ENCODE assay signal across 8 cellular contexts in genomic region chr15:72231847-72232461, GRCh38. TPM values are rescaled to one million over a fixed set of nuclear protein-coding genes. Genes with fewer than 3 reads are reported as not detected.
DNase-seq lines count a peak whose midpoint lies in the region; ATAC-seq, FAIRE-seq and TF ChIP-seq lines count a peak whose summit lies in the region.

No MANE protein-coding gene starts in this region.

- peak overlapping the region; percentile 76 to 87 for H3K9ac ChIP-seq in kidney (ENCODE audit: low read length in 2 of 2)

- peaks cover 15 to 19% of the 10 kb centered on the region in 2 donors for H3K4me1 ChIP-seq in kidney (ENCODE audit: control insufficient read depth in 1 of 2, insufficient read depth in 1 of 2, low read depth in 1 of 2, low read length in 2 of 2)

- peak overlapping the region; percentile 84 for H3K4me3 ChIP-seq in Jurkat, Clone E6-1 (ENCODE audit: low read length)
- H3K4me3 ChIP-seq in kidney (ENCODE audit: low read length in 2 of 2) = peak overlapping the region; percentile 77 to 84

- intact Hi-C loops in kidney (cut with DNase I) = no loop called here

- TF ChIP-seq CTCF in kidney (IDR thresholded peaks at IDR 0.05; ENCODE audit: borderline replicate concordance, extremely low read depth, insufficient read depth) = no peak

- no peaks in the 10 kb centered on the region for H3K9me3 ChIP-seq in kidney (ENCODE audit: control insufficient read depth in 1 of 2, low read length in 2 of 2)

- FAIRE-seq in kidney (lab: Jason Lieb, UNC) = no peak

- in situ Hi-C loops in G401 (cut with HindIII; ENCODE audit: low sequenced_read_pairs) = no loop called here

- H3K36me3 ChIP-seq in kidney (ENCODE audit: control insufficient read depth in 1 of 2, insufficient read depth in 2 of 2, low read length in 2 of 2) = no peaks in the 10 kb centered on the region

- peak; percentile 17 for DNase-seq in G401 (ENCODE audit: low spot score)
- peak; percentile 91 for DNase-seq in Jurkat, Clone E6-1 (ENCODE audit: low read depth, low spot score)
- peak; percentile 64 for DNase-seq in T-helper 22 cell (ENCODE audit: low read depth)
- DNase-seq in cerebellar cortex (ENCODE audit: low spot score) = peak; percentile 27
- DNase-seq in kidney = no peak
- DNase-seq in stimulated activated CD4-positive, alpha-beta T cell treated with anti-CD3 and anti-CD28 coated beads, Interleukin-2, amount 100 ng/mL, for 24 hours = peak; percentile 45 to 47

- peak overlapping the region; percentile 94 to 98 for H3K27ac ChIP-seq in kidney (ENCODE audit: low read depth in 2 of 2, low read length in 2 of 2)

- ATAC-seq in GM21360 (IDR thresholded peaks at IDR 0.05; ENCODE audit: unreplicated experiment) (no peak), HG03135 (IDR thresholded peaks at IDR 0.05; ENCODE audit: unreplicated experiment) (no peak)

RNA-seq across cellular contexts. Expression of gene PKM, which starts 1.0 kb away (rescaled TPM):
- total RNA-seq in G401 (2014; rRNA removed; shearing (Covaris generic)) = 1,858 and 2,103 TPM in 2 replicates
- polyA plus RNA-seq in Jurkat, Clone E6-1 (2012; ENCODE audit: insufficient read depth, insufficient read length) = 1,111 TPM
- 1,124 TPM for total RNA-seq in kidney
- polyA plus RNA-seq in kidney (ENCODE audit: insufficient read depth, low read depth, low replicate concordance) = 799 TPM

RNA-seq across cellular contexts. Expression of gene GRAMD2A, which starts 34.4 kb away (rescaled TPM):
- total RNA-seq in G401 (2014; rRNA removed; shearing (Covaris generic)) = not detected in 2 replicates
- 0.80 TPM for polyA plus RNA-seq in Jurkat, Clone E6-1 (2012; ENCODE audit: insufficient read depth, insufficient read length)
- total RNA-seq in kidney = 5.4 TPM
- 2.7 TPM for polyA plus RNA-seq in kidney (ENCODE audit: insufficient read depth, low read depth, low replicate concordance)

RNA-seq across cellular contexts. Expression of gene PARP6, which starts 40.4 kb away (rescaled TPM):
- total RNA-seq in G401 (2014; rRNA removed; shearing (Covaris generic)) = 14.6 and 30.4 TPM in 2 replicates
- 79.2 TPM for polyA plus RNA-seq in Jurkat, Clone E6-1 (2012; ENCODE audit: insufficient read depth, insufficient read length)
- 69.7 TPM for total RNA-seq in kidney
- 50.4 TPM for polyA plus RNA-seq in kidney (ENCODE audit: insufficient read depth, low read depth, low replicate concordance)
